Comparison of ENCODE assay signal across 21 cellular contexts in the genomic region with DNA sequence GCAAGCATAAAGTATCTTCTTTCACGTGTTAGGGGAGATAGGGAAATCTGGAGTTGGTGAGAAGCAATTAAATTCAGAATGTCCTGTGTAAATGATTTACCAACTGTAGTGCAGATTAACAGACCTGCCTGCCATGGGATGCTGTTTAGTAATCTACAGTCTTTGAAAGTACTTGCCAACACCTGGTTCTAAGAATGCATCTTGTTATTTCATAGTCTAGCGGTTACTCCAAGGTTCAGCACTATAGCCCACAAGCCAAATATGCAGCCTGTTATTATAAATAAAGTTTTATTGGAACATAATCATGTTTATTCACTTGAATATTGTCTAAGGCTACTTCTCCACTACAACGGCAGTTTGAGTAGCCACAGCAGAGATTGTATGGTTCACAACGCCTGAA.
"Had no signal": no experiment of that assay in that cellular context is flagged by ENCODE, and none has a peak within 500 bp of the region (broad histone marks: within the 10 kb centered on the region; RNA-seq: fewer than 3 reads in every experiment).

No MANE protein-coding gene starts in this region.

- H3K27ac ChIP-seq: brain microvascular endothelial cell, dorsolateral prefrontal cortex, epithelial cell of prostate, foreskin keratinocyte, lower lobe of right lung, tibial nerve had no signal

- H3K4me3 ChIP-seq: dorsolateral prefrontal cortex, lower lobe of right lung, tibial nerve had no signal

- DNase-seq: activated CD4-positive, alpha-beta T cell treated with anti-CD3 and anti-CD28 coated beads, Interleukin-2, amount 10 ng/mL, durations not matched to agents 7 days and 5 days; activated CD8-positive, alpha-beta memory T cell treated with anti-CD3 and anti-CD28 coated beads, Interleukin-2, amount 50 U/mL, for 4 hours; activated effector memory CD4-positive, alpha-beta T cell treated with anti-CD3 and anti-CD28 coated beads, Interleukin-2, amount 50 U/mL, for 16 hours; activated naive CD4-positive, alpha-beta T cell treated with anti-CD3 and anti-CD28 coated beads, Interleukin-2, amount 50 U/mL, for 16 hours; activated T-cell treated with anti-CD3 and anti-CD28 coated beads, Interleukin-2, amount 50 U/mL, for 72 hours; aorta; brain microvascular endothelial cell; central memory CD4-positive, alpha-beta T cell; dorsolateral prefrontal cortex; endodermal cell; foreskin keratinocyte; lower lobe of right lung; stimulated activated naive CD8-positive, alpha-beta T cell treated with anti-CD3 and anti-CD28 coated beads, Interleukin-15, Interleukin-2, amounts not matched to agents 100 U/mL and 50 U/mL, for 24 hours; T1000 had no signal

- H3K27me3 ChIP-seq: brain microvascular endothelial cell, dorsolateral prefrontal cortex, foreskin keratinocyte, tibial nerve had no signal

- H3K4me3 Mint-ChIP-seq: activated CD4-positive, alpha-beta T cell treated with anti-CD3 and anti-CD28 coated beads, Interleukin-2, amount 10 ng/mL, durations not matched to agents 7 days and 5 days; activated T-cell treated with anti-CD3 and anti-CD28 coated beads, Interleukin-2, amount 50 U/mL, for 72 hours; endodermal cell; natural killer cell treated with Interleukin-12 subunit alpha and Interleukin-12 subunit beta and Interleukin-15 and Interleukin-18, amount 100 ng/mL, for 72 hours had no signal

- H3K9me3 ChIP-seq: lower lobe of right lung, tibial nerve had no signal

- ATAC-seq: activated CD4-positive, CD25-positive, alpha-beta regulatory T cell treated with anti-CD3 and anti-CD28 coated beads, Interleukin-2, amount 50 U/mL, for 24 hours; activated T-cell treated with anti-CD3 and anti-CD28 coated beads, Interleukin-2, amount 50 U/mL, for 72 hours; foreskin keratinocyte; lower lobe of right lung; natural killer cell treated with Interleukin-12 subunit alpha and Interleukin-12 subunit beta and Interleukin-15 and Interleukin-18, amount 100 ng/mL, for 72 hours; stimulated activated naive CD8-positive, alpha-beta T cell treated with anti-CD3 and anti-CD28 coated beads, Interleukin-15, Interleukin-2, amounts not matched to agents 100 U/mL and 50 U/mL, for 24 hours had no signal

- H3K9me3 Mint-ChIP-seq: activated CD4-positive, alpha-beta T cell treated with anti-CD3 and anti-CD28 coated beads, Interleukin-2, amount 10 ng/mL, durations not matched to agents 7 days and 5 days; activated T-cell treated with anti-CD3 and anti-CD28 coated beads, Interleukin-2, amount 50 U/mL, for 72 hours; natural killer cell treated with Interleukin-12 subunit alpha and Interleukin-12 subunit beta and Interleukin-15 and Interleukin-18, amount 100 ng/mL, for 72 hours had no signal

- H3K36me3 Mint-ChIP-seq: natural killer cell treated with Interleukin-12 subunit alpha and Interleukin-12 subunit beta and Interleukin-15 and Interleukin-18, amount 100 ng/mL, for 72 hours had no signal

- H3K27ac Mint-ChIP-seq: activated CD4-positive, alpha-beta T cell treated with anti-CD3 and anti-CD28 coated beads, Interleukin-2, amount 10 ng/mL, durations not matched to agents 7 days and 5 days; activated T-cell treated with anti-CD3 and anti-CD28 coated beads, Interleukin-2, amount 50 U/mL, for 72 hours; endodermal cell; natural killer cell treated with Interleukin-12 subunit alpha and Interleukin-12 subunit beta and Interleukin-15 and Interleukin-18, amount 100 ng/mL, for 72 hours had no signal

- FAIRE-seq: colon, keratinocyte, urothelium cell line had no signal

- H3K36me3 ChIP-seq: brain microvascular endothelial cell, lower lobe of right lung, tibial nerve had no signal

- H3K4me1 Mint-ChIP-seq: activated CD4-positive, alpha-beta T cell treated with anti-CD3 and anti-CD28 coated beads, Interleukin-2, amount 10 ng/mL, durations not matched to agents 7 days and 5 days had no signal
